ENCODE assay signal across 8 cellular contexts in genomic region chr11:67252831-67253239, GRCh38. TPM values are rescaled to one million over a fixed set of nuclear protein-coding genes. Genes with fewer than 3 reads are reported as not detected.
A peak's percentile ranks its signal among the peaks of the same experiment; 100 is the strongest.
DNase-seq lines count a peak whose midpoint lies in the region; ATAC-seq and TF ChIP-seq lines count a peak whose summit lies in the region.

No MANE protein-coding gene starts in this region.

- ATAC-seq in RWPE2 (ENCODE audit: low read depth) = peak; percentile 31; the same call in 1 of the 3 replicates
- no peak for ATAC-seq in GM21526 (IDR thresholded peaks at IDR 0.05; ENCODE audit: low FRiP score, unreplicated experiment)

- DNase-seq in A172 (ENCODE audit: low spot score) (peak; percentile 25), GM10266 (ENCODE audit: extremely low spot score) (no peak), RWPE2 (ENCODE audit: low spot score) (no peak), nephron progenitor cell (no peak), GM20000 (ENCODE audit: low spot score) (no peak), NCI-H2107 (lab: John Stamatoyannopoulos, UW) (no peak)

- H3K27me3 Mint-ChIP-seq in nephron progenitor cell (ENCODE audit: low read depth, poor library complexity) = no peaks in the 10 kb centered on the region

- H3K27ac ChIP-seq in RWPE2 (ENCODE audit: poor library complexity, severe bottlenecking) = no peak overlapping the region
- H3K27ac ChIP-seq in esophagus (ENCODE audit: low read depth in 2 of 2, low read length in 1 of 2) = peak overlapping the region; percentile 86 to 93

- peaks cover 13% of the 10 kb centered on the region for H3K4me1 ChIP-seq in RWPE2 (ENCODE audit: insufficient read depth, poor library complexity, severe bottlenecking)
- peaks cover 2 to 24% of the 10 kb centered on the region in 2 donors for H3K4me1 ChIP-seq in esophagus (ENCODE audit: control insufficient read depth in 2 of 2, insufficient read depth in 2 of 2, low read length in 1 of 2)

- no peaks in the 10 kb centered on the region for H3K9me3 Mint-ChIP-seq in nephron progenitor cell

- TF ChIP-seq CTCF in GM10266 (IDR thresholded peaks at IDR 0.05; ENCODE audit: control insufficient read depth, insufficient read depth, low read depth, missing control alignments) = peak; percentile 41
- TF ChIP-seq CTCF in RWPE2 (IDR thresholded peaks at IDR 0.05; ENCODE audit: poor library complexity, severe bottlenecking) = peak; percentile 45
- peak; percentile 17 for TF ChIP-seq CTCF in nephron progenitor cell (IDR thresholded peaks at IDR 0.05)
- TF ChIP-seq CTCF in GM20000 (IDR thresholded peaks at IDR 0.05; ENCODE audit: extremely low read depth, missing control alignments) = no peak

- H3K36me3 ChIP-seq in RWPE2 (ENCODE audit: low read depth) (peaks cover 86% of the 10 kb centered on the region), esophagus (ENCODE audit: control insufficient read depth in 2 of 2, insufficient read depth in 2 of 2, low read length in 1 of 2) (peaks cover 47% of the 10 kb centered on the region in 2 donors)

- no peak overlapping the region for H3K4me3 Mint-ChIP-seq in nephron progenitor cell

- no peak overlapping the region for H3K27ac Mint-ChIP-seq in nephron progenitor cell

- H3K9me3 ChIP-seq in RWPE2 (ENCODE audit: severe bottlenecking) (no peaks in the 10 kb centered on the region), esophagus (ENCODE audit: control insufficient read depth in 2 of 2, insufficient read depth in 1 of 2, low read depth in 1 of 2, low read length in 1 of 2) (no peaks in the 10 kb centered on the region)

- 54 to 74% methylated on average over 4 of the region's 4 CpGs for WGBS in esophagus, 2 donors

- no peaks in the 10 kb centered on the region for H3K4me1 Mint-ChIP-seq in nephron progenitor cell

- H3K27me3 ChIP-seq in RWPE2 (ENCODE audit: insufficient read depth, poor library complexity, severe bottlenecking) (no peaks in the 10 kb centered on the region), esophagus (ENCODE audit: control insufficient read depth in 1 of 2, insufficient read depth in 2 of 2, low read length in 2 of 2) (no peaks in the 10 kb centered on the region)

- H3K4me3 ChIP-seq in RWPE2 (ENCODE audit: severe bottlenecking) = no peak overlapping the region
- no peak overlapping the region for H3K4me3 ChIP-seq in esophagus (ENCODE audit: low read depth in 1 of 2, low read length in 2 of 2)

- H3K36me3 Mint-ChIP-seq in nephron progenitor cell (ENCODE audit: low read depth) = peaks cover 90% of the 10 kb centered on the region

RNA-seq across cellular contexts. Expression of gene GRK2, which starts 13.4 kb away (rescaled TPM):
- total RNA-seq in A172 (2014; rRNA removed; shearing (Covaris generic)) = 40.3 and 44.6 TPM in 2 replicates
- polyA plus RNA-seq in esophagus = 10 to 100 TPM; 62.4 to 74.2 TPM

RNA-seq across cellular contexts. Expression of gene ANKRD13D, which starts 36.3 kb away (rescaled TPM):
- 25.4 and 51.8 TPM in 2 replicates for total RNA-seq in A172 (2014; rRNA removed; shearing (Covaris generic))
- 10 to 100 TPM; 36.8 to 87.3 TPM for polyA plus RNA-seq in esophagus

RNA-seq across cellular contexts. Expression of gene SSH3, which starts 50.5 kb away (rescaled TPM):
- total RNA-seq in A172 (2014; rRNA removed; shearing (Covaris generic)) = 3.2 and 10.0 TPM in 2 replicates
- 10 to 100 TPM; 38.6 to 55.6 TPM for polyA plus RNA-seq in esophagus
